Comparison of ENCODE assay signal across 21 cellular contexts in genomic region chr1:10319750-10320149, GRCh38.
DNase-seq lines count a peak whose midpoint lies in the region; ATAC-seq, FAIRE-seq and TF ChIP-seq lines count a peak whose summit lies in the region.
"Had no signal": no experiment of that assay in that cellular context is flagged by ENCODE, and none has a peak within 500 bp of the region (broad histone marks: within the 10 kb centered on the region; RNA-seq: fewer than 3 reads in every experiment).

No MANE protein-coding gene starts in this region.

- H3K23me2 ChIP-seq in H9 (ENCODE audit: insufficient read length, low read depth, low read length, poor library complexity, severe bottlenecking), result no peaks in the 10 kb centered on the region

- H3K36me3 ChIP-seq in A673 (ENCODE audit: insufficient read depth, low read length, poor library complexity, severe bottlenecking) (peaks cover 19% of the 10 kb centered on the region), K562 (ENCODE audit: control insufficient read depth, insufficient read depth, low read length) (no peaks in the 10 kb centered on the region)

- H4K8ac ChIP-seq in H9 (replicated peaks; ENCODE audit: insufficient read length, low read depth, low read length), result no peak overlapping the region

- no peaks in the 10 kb centered on the region for H3K9me3 Mint-ChIP-seq in H9
- H3K9me3 Mint-ChIP-seq in effector memory CD8-positive, alpha-beta T cell, result no peaks in the 10 kb centered on the region
- H3K9me3 Mint-ChIP-seq: CD14-positive monocyte had no signal

- peaks cover 12 to 24% (median 12%) of the 10 kb centered on the region in 3 experiments; a peak in 6 of 7 replicates for H3K36me3 Mint-ChIP-seq in H9 (ENCODE audit: insufficient read depth in 1 of 3, low read depth in 3 of 3)
- peaks cover 10% of the 10 kb centered on the region for H3K36me3 Mint-ChIP-seq in effector memory CD8-positive, alpha-beta T cell (ENCODE audit: insufficient read depth)

- no peak overlapping the region for H3K18ac ChIP-seq in H9 (ENCODE audit: insufficient read length, low read depth, low read length)

- H3T11ph ChIP-seq in H9 (ENCODE audit: low read length), result no peak overlapping the region

- FAIRE-seq in K562 (lab: Jason Lieb, UNC), result no peak

- no peak overlapping the region for H2BK12ac ChIP-seq in H9 (ENCODE audit: insufficient read length, low read depth, low read length)

- no peak overlapping the region for H2BK15ac ChIP-seq in H9 (ENCODE audit: low read depth, low read length)

- H4K20me1 ChIP-seq in H9 (ENCODE audit: control insufficient read depth, insufficient read depth, insufficient read length) (no peaks in the 10 kb centered on the region), K562 (replicated peaks; ENCODE audit: control insufficient read depth, insufficient read depth, low read length) (no peaks in the 10 kb centered on the region)

- no peak overlapping the region for H4K91ac ChIP-seq in H9 (ENCODE audit: insufficient read length, low read depth, low read length)

- no peak overlapping the region for H3K23ac ChIP-seq in H9 (ENCODE audit: insufficient read length, low read depth, low read length)

- intact Hi-C loops in A673 (cut with micrococcal nuclease; ENCODE audit: unreplicated experiment), result no loop called here
- intact Hi-C loops in K562 (cut with micrococcal nuclease), result loop anchor here (5.0 kb wide), 1 partner anchor 107 kb away; the partner anchor contains the start of gene KIF1B
- intact Hi-C loops in posterior vena cava (cut with DNase I), result no loop called here

- H3K9ac ChIP-seq in H9 (ENCODE audit: extremely low read depth, insufficient read length, low read length) (no peak overlapping the region), K562 (ENCODE audit: insufficient read depth in 1 of 2, low read depth in 2 of 2, low read length in 2 of 2) (no peak overlapping the region)

- H2BK120ac ChIP-seq in H9 (ENCODE audit: low read depth, low read length, poor library complexity, severe bottlenecking), result no peak overlapping the region

- H3K9me1 ChIP-seq in K562 (ENCODE audit: control insufficient read depth, insufficient read depth, low read length), result no peaks in the 10 kb centered on the region

- H3K79me2 ChIP-seq in H9 (ENCODE audit: insufficient read depth, low read length) (no peaks in the 10 kb centered on the region; the same call in 1 of the 2 replicates), K562 (ENCODE audit: control insufficient read depth, insufficient read depth, low read length) (no peaks in the 10 kb centered on the region)

- H3K9me3 ChIP-seq in A673 (ENCODE audit: low read depth, low read length, poor library complexity, severe bottlenecking) (no peaks in the 10 kb centered on the region), H9 (ENCODE audit: control insufficient read depth, low read depth, low read length) (no peaks in the 10 kb centered on the region), K562 (replicated peaks; ENCODE audit: control insufficient read depth, insufficient read depth, low read depth, low read length) (no peaks in the 10 kb centered on the region)
- H3K9me3 ChIP-seq: Caco-2 had no signal

- no peaks in the 10 kb centered on the region for H3K79me1 ChIP-seq in H9 (ENCODE audit: insufficient read depth, low read depth, low read length, poor library complexity, severe bottlenecking)

- peak overlapping the region; percentile 45 to 93 (median 69); a peak in 6 of 7 replicates for H3K27ac Mint-ChIP-seq in H9
- no peak overlapping the region for H3K27ac Mint-ChIP-seq in effector memory CD8-positive, alpha-beta T cell
- H3K27ac Mint-ChIP-seq: CD14-positive monocyte had no signal

- H2AK5ac ChIP-seq in H9 (ENCODE audit: insufficient read length, low read length), result no peak overlapping the region

- no peak overlapping the region for H3K14ac ChIP-seq in H9 (ENCODE audit: insufficient read depth, low read length)

- H3K4me2 ChIP-seq in H9 (ENCODE audit: insufficient read depth, insufficient read length, low read length) (no peak overlapping the region), K562 (ENCODE audit: insufficient read depth, low read length) (peak overlapping the region; percentile 25; the same call in 1 of the 2 replicates)
- H3K4me2 ChIP-seq: PC-9 had no signal

- H2AFZ ChIP-seq in H9 (ENCODE audit: low read length), result no peak overlapping the region
- peak overlapping the region; percentile 41 for H2AFZ ChIP-seq in K562 (ENCODE audit: low read depth, low read length)
- H2AFZ ChIP-seq: PC-9 had no signal

- no peak overlapping the region for H2BK20ac ChIP-seq in H9 (ENCODE audit: low read depth, low read length, poor library complexity, severe bottlenecking)

- POLR2A ChIA-PET in A673 (lab: Charles Lee; ENCODE audit: low non-redundant PET), result interaction anchor here (0.5 kb wide), 1 partner anchor 11 kb away, joined by 3 read pairs; no protein-coding TSS in a partner anchor
- POLR2A ChIA-PET in K562 (lab: Yijun Ruan, JAX), result interaction anchor here (1.2 to 4.7 kb wide), 3 partner anchors 9 to 18 kb away, joined by 3 to 16 read pairs (median 4); no protein-coding TSS in a partner anchor

- H3K27me3 ChIP-seq in A673 (replicated peaks; ENCODE audit: insufficient read depth, low read depth, low read length, poor library complexity) (no peaks in the 10 kb centered on the region), H9 (ENCODE audit: insufficient read depth, low read length) (no peaks in the 10 kb centered on the region), K562 (ENCODE audit: control insufficient read depth in 2 of 2, insufficient read depth in 2 of 2, low read length in 2 of 2) (no peaks in the 10 kb centered on the region)

- H2BK5ac ChIP-seq in H9 (ENCODE audit: insufficient read length, low read length), result no peak overlapping the region

- no peak overlapping the region; a peak in 1 of 5 replicates for H3K4me3 Mint-ChIP-seq in H9
- no peak overlapping the region for H3K4me3 Mint-ChIP-seq in effector memory CD8-positive, alpha-beta T cell
- H3K4me3 Mint-ChIP-seq: CD14-positive monocyte had no signal

- H3K4me1 ChIP-seq in A673 (ENCODE audit: insufficient read depth, low read length, poor library complexity, severe bottlenecking) (no peaks in the 10 kb centered on the region), H9 (ENCODE audit: insufficient read depth, low read length) (no peaks in the 10 kb centered on the region), K562 (replicated peaks in 1 of 2; ENCODE audit: control insufficient read depth in 2 of 2, insufficient read depth in 2 of 2, low read length in 2 of 2) (peaks cover 0 to 9% of the 10 kb centered on the region in 2 experiments; a peak in 2 of 5 replicates)
- H3K4me1 ChIP-seq: Caco-2 had no signal

- DNase-seq in A673 (ENCODE audit: low spot score) (no peak), H9 (no peak), K562 (ENCODE audit: extremely low read depth in 1 of 4, low spot score in 3 of 4) (no peak), iris pigment epithelial cell (ENCODE audit: low read depth) (peak; percentile 11), posterior vena cava (ENCODE audit: low spot score) (no peak), NCI-H1436 treated with DMSO at 0.1 percent for 48 hours (lab: John Stamatoyannopoulos, UW) (no peak)
- no peak for DNase-seq in effector memory CD8-positive, alpha-beta T cell
- DNase-seq: ACHN, AML-193, Caco-2, DMS153, EL, Karpas-422, MM.1S, NCI-H1105, NCI-H1694 treated with DMSO at 0.1 percent for 48 hours, NCI-H2107, NCI-H345, NCI-H69, PC-9 had no signal

- BruUV-seq in A673 (replicated peaks; lab: Mats Ljungman, UMichigan) (no TSS peak), K562 (replicated peaks; lab: Mats Ljungman, UMichigan) (no TSS peak)

- peak; percentile 29; the same call in 2 of the 3 replicates for ATAC-seq in K562
- ATAC-seq in effector memory CD8-positive, alpha-beta T cell (replicated peaks), result no peak

- TF ChIP-seq EP300 in K562 (IDR thresholded peaks at IDR 0.05; ENCODE audit: low read length), result no peak

- H3K27me3 Mint-ChIP-seq in H9 (ENCODE audit: low read depth), result no peaks in the 10 kb centered on the region
- no peaks in the 10 kb centered on the region for H3K27me3 Mint-ChIP-seq in effector memory CD8-positive, alpha-beta T cell

- WGBS in H9 (ENCODE audit: extremely low coverage, insufficient read length, low lambda C conversion rate), result no CpG with 5 or more reads among the region's 1 CpG
- 8% methylated on average over 1 of the region's 1 CpG for WGBS in K562 (ENCODE audit: insufficient coverage, low coverage, missing lambda C conversion rate)

- TF ChIP-seq RAD21 in K562 (CRISPR knock-in tag; conservative IDR thresholded peaks at IDR 0.05 in 1 of 2, IDR thresholded peaks at IDR 0.05 in 1 of 2), result no peak

- CTCF ChIA-PET in A673 (lab: Charles Lee) (no interaction called here), K562 (lab: Yijun Ruan, JAX; ENCODE audit: low intra/inter-chr PET ratio) (interaction anchor here (0.7 kb wide), 1 partner anchor 294 kb away, joined by 3 read pairs; no protein-coding TSS in a partner anchor)

- TF ChIP-seq POLR2A in K562 (conservative IDR thresholded peaks at IDR 0.05), result no peak

- no peak overlapping the region for H3K4me3 ChIP-seq in A673 (ENCODE audit: low read depth, low read length, poor library complexity, severe bottlenecking)
- H3K4me3 ChIP-seq in K562, result no peak overlapping the region
- H3K4me3 ChIP-seq: PC-9 had no signal

- H3K4me1 Mint-ChIP-seq in H9, result peaks cover 19 to 23% of the 10 kb centered on the region in 2 experiments
- peaks cover 0 to 4% of the 10 kb centered on the region in 2 donors for H3K4me1 Mint-ChIP-seq in effector memory CD8-positive, alpha-beta T cell (ENCODE audit: low read depth in 2 of 2)
- H3K4me1 Mint-ChIP-seq: CD14-positive monocyte had no signal

- no peak overlapping the region for H4K5ac ChIP-seq in H9 (ENCODE audit: insufficient read length, low read depth, low read length)

- H3K27ac ChIP-seq in A673 (ENCODE audit: low read depth, low read length, poor library complexity, severe bottlenecking) (peak overlapping the region; percentile 42), H9 (ENCODE audit: insufficient read length, low read depth, low read length) (no peak overlapping the region), K562 (ENCODE audit: extremely low read depth, low read depth, low read length) (peak overlapping the region; percentile 3; the same call in 1 of the 3 replicates)
- H3K27ac ChIP-seq: PC-9 had no signal

- TF ChIP-seq CTCF in A673 (conservative IDR thresholded peaks at IDR 0.05; ENCODE audit: low read depth, low read length) (no peak), H9 (conservative IDR thresholded peaks at IDR 0.05) (no peak), K562 (IDR thresholded peaks at IDR 0.05 in 2 of 3, conservative IDR thresholded peaks at IDR 0.05 in 1 of 3; ENCODE audit: insufficient read depth in 2 of 3, low read depth in 1 of 3, low read length in 3 of 3) (no peak)

- no peak overlapping the region for H3K56ac ChIP-seq in H9 (ENCODE audit: insufficient read length, low read depth, low read length)

- no peak overlapping the region for H3K4ac ChIP-seq in H9 (ENCODE audit: low read depth, low read length)

- in situ Hi-C loops in K562 (cut with MboI), result no loop called here

Comparison
In these comparisons a context has a peak if more than half of its experiments do, and no peak if none do; other contexts are left out.
1. H3K27ac Mint-ChIP-seq: peak in H9 (3 of 3); none in effector memory CD8-positive, alpha-beta T cell (0 of 2).